In the genomic region with DNA sequence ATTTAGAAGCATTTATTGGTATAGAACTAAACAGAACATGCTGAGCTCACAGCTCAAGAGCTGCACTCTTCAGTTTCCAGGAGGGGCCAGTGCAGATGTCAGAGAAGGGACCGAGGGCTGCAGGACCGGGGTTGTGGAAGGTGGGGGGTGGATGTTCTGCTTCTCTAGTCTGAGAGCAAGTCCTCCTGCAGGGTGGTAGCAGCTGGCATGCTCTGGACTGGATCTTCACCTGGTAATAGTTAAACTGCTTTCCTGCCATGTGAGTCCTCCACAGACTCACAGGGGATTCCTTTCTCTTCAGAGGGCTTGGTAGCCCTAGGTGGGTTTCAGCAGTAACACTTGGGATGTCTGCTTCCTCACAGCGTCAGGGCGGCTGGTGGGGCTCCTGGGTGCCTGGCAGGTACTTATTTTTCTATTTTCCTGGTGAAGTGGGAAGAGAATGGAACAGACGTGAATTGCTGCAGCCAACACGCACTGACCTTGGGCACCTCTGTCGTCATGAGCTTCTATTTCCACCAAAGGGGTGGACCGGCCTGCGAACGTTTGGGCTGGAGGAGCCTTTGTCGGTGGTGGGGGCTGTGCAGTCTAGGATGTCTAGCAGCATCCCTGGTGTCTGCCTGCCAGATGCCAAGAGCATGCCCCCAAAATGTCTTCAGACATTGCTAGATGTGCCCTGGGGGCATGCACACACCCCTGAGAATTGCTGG, we compare ENCODE assay signal across 11 cellular contexts. TPM values are rescaled to one million over a fixed set of nuclear protein-coding genes. Genes with fewer than 3 reads are reported as not detected.
A peak's percentile ranks its signal among the peaks of the same experiment; 100 is the strongest.
DNase-seq lines count a peak whose midpoint lies in the region; ATAC-seq and TF ChIP-seq lines count a peak whose summit lies in the region.
"Had no signal": no experiment of that assay in that cellular context is flagged by ENCODE, and none has a peak within 500 bp of the region (broad histone marks: within the 10 kb centered on the region; RNA-seq: fewer than 3 reads in every experiment).

No MANE protein-coding gene starts in this region.

- peak overlapping the region; percentile 43; the same call in 1 of the 2 replicates for H3K27ac ChIP-seq in DND-41 (ENCODE audit: low read length)
- H3K27ac ChIP-seq in OCI-LY1 (ENCODE audit: low read depth, low read length, poor library complexity, severe bottlenecking): no peak overlapping the region
- H3K27ac ChIP-seq in osteoblast (ENCODE audit: low read depth, low read length): peak overlapping the region; percentile 8

- H3F3A ChIP-seq in OCI-LY1 (ENCODE audit: insufficient read depth, low read length): no peaks in the 10 kb centered on the region

- intact Hi-C loops in dendritic cell treated with granulocyte-macrophage colony-stimulating factor and Interleukin-4, amounts not matched to agents 40 ng/mL and 50 ng/mL, for 4 days (cut with micrococcal nuclease): no loop called here

- no peaks in the 10 kb centered on the region for H3K9me3 Mint-ChIP-seq in dendritic cell treated with granulocyte-macrophage colony-stimulating factor and Interleukin-4, amounts not matched to agents 40 ng/mL and 50 ng/mL, for 4 days

- no peak for ATAC-seq in DND-41 (ENCODE audit: insufficient read depth, low read depth)
- no peak for ATAC-seq in HG02763 (IDR thresholded peaks at IDR 0.05; ENCODE audit: unreplicated experiment)
- ATAC-seq in GM18502 (IDR thresholded peaks at IDR 0.05; ENCODE audit: poor library complexity, unreplicated experiment): no peak

- no peak overlapping the region for H3K4me3 Mint-ChIP-seq in dendritic cell treated with granulocyte-macrophage colony-stimulating factor and Interleukin-4, amounts not matched to agents 40 ng/mL and 50 ng/mL, for 4 days

- H3K36me3 ChIP-seq in DND-41 (ENCODE audit: insufficient read depth, low read length) (peaks cover 25% of the 10 kb centered on the region), OCI-LY1 (ENCODE audit: insufficient read depth, low read length) (no peaks in the 10 kb centered on the region), osteoblast (ENCODE audit: insufficient read depth, low read length) (peaks cover 9% of the 10 kb centered on the region)

- H4K20me1 ChIP-seq in DND-41 (ENCODE audit: insufficient read depth, low read length) (peaks cover 59% of the 10 kb centered on the region), OCI-LY1 (ENCODE audit: insufficient read depth, low read length) (no peaks in the 10 kb centered on the region), osteoblast (ENCODE audit: insufficient read depth, low read length) (peaks cover 50% of the 10 kb centered on the region)

- no peaks in the 10 kb centered on the region for H3K27me3 Mint-ChIP-seq in dendritic cell treated with granulocyte-macrophage colony-stimulating factor and Interleukin-4, amounts not matched to agents 40 ng/mL and 50 ng/mL, for 4 days

- no peaks in the 10 kb centered on the region for H3K9me2 ChIP-seq in OCI-LY1 (ENCODE audit: low read depth, low read length)

- H3K36me3 Mint-ChIP-seq in dendritic cell treated with granulocyte-macrophage colony-stimulating factor and Interleukin-4, amounts not matched to agents 40 ng/mL and 50 ng/mL, for 4 days (ENCODE audit: low read depth): peaks cover 57% of the 10 kb centered on the region

- peak overlapping the region in 1 of 2 experiments; percentile 75; a peak in 1 of 4 replicates for H3K4me3 ChIP-seq in DND-41 (ENCODE audit: low read depth in 1 of 2, low read length in 2 of 2)
- no peak overlapping the region for H3K4me3 ChIP-seq in OCI-LY1 (ENCODE audit: low read depth, low read length, poor library complexity, severe bottlenecking)
- no peak overlapping the region for H3K4me3 ChIP-seq in osteoblast (ENCODE audit: insufficient read depth, low read length)

- H2AFZ ChIP-seq in DND-41 (ENCODE audit: low read depth, low read length): no peak overlapping the region
- H2AFZ ChIP-seq in OCI-LY1 (ENCODE audit: low read length): no peak overlapping the region
- no peak overlapping the region for H2AFZ ChIP-seq in osteoblast (ENCODE audit: low read length)

- peak overlapping the region; percentile 93 for H3K4me2 ChIP-seq in DND-41 (ENCODE audit: insufficient read depth, low read length)
- peak overlapping the region; percentile 96 for H3K4me2 ChIP-seq in OCI-LY1 (ENCODE audit: low read length)
- no peak overlapping the region for H3K4me2 ChIP-seq in osteoblast (ENCODE audit: insufficient read depth, low read length)

- no peak for DNase-seq in DND-41
- DNase-seq in osteoblast (ENCODE audit: insufficient read length, low spot score, missing footprints): peak; percentile 85
- DNase-seq in UCSD-AML1 (lab: John Stamatoyannopoulos, UW; ENCODE audit: unreplicated experiment): no peak
- DNase-seq in DMS79 (lab: John Stamatoyannopoulos, UW): no peak
- DNase-seq: esophagus squamous epithelium, H7, NCI-H1105 had no signal

- H3K9me3 ChIP-seq in DND-41 (ENCODE audit: insufficient read depth, low read length, severe bottlenecking) (peaks cover under 1% of the 10 kb centered on the region), OCI-LY1 (ENCODE audit: low read length) (no peaks in the 10 kb centered on the region), osteoblast (ENCODE audit: low read depth, low read length) (no peaks in the 10 kb centered on the region)
- H3K9me3 ChIP-seq: esophagus squamous epithelium had no signal

- peak overlapping the region; percentile 83; the same call in 1 of the 2 replicates for H3K9ac ChIP-seq in DND-41 (ENCODE audit: low read depth, low read length)
- H3K9ac ChIP-seq in OCI-LY1 (ENCODE audit: low read length): no peak overlapping the region; the same call in 1 of the 2 replicates

- H3K79me2 ChIP-seq in DND-41 (ENCODE audit: insufficient read depth, low read length) (peaks cover 79% of the 10 kb centered on the region), OCI-LY1 (ENCODE audit: insufficient read depth, low read length) (peaks cover 32% of the 10 kb centered on the region), osteoblast (ENCODE audit: insufficient read depth, low read length) (peaks cover 70% of the 10 kb centered on the region)

- peak overlapping the region; percentile 11 for H3K27ac Mint-ChIP-seq in dendritic cell treated with granulocyte-macrophage colony-stimulating factor and Interleukin-4, amounts not matched to agents 40 ng/mL and 50 ng/mL, for 4 days

- peaks cover 59% of the 10 kb centered on the region for H3K4me1 Mint-ChIP-seq in dendritic cell treated with granulocyte-macrophage colony-stimulating factor and Interleukin-4, amounts not matched to agents 40 ng/mL and 50 ng/mL, for 4 days (ENCODE audit: low read depth)

- H3K4me1 ChIP-seq in DND-41 (ENCODE audit: insufficient read depth, low read length): peaks cover 37% of the 10 kb centered on the region
- peaks cover 51% of the 10 kb centered on the region for H3K4me1 ChIP-seq in OCI-LY1 (ENCODE audit: insufficient read depth, low read length, severe bottlenecking)
- peaks cover 32% of the 10 kb centered on the region for H3K4me1 ChIP-seq in osteoblast (ENCODE audit: insufficient read depth, low read length)

- H3K27me3 ChIP-seq in DND-41 (ENCODE audit: insufficient read depth, low read length, poor library complexity) (no peaks in the 10 kb centered on the region), OCI-LY1 (ENCODE audit: insufficient read depth, low read length) (no peaks in the 10 kb centered on the region), osteoblast (ENCODE audit: insufficient read depth, low read length) (no peaks in the 10 kb centered on the region)
- H3K27me3 ChIP-seq: esophagus squamous epithelium had no signal

- no peak for TF ChIP-seq CTCF in DND-41 (IDR thresholded peaks at IDR 0.05; ENCODE audit: borderline replicate concordance, extremely low read depth, low read length, poor library complexity, severe bottlenecking)
- TF ChIP-seq CTCF in OCI-LY1 (IDR thresholded peaks at IDR 0.05; ENCODE audit: low read length): no peak
- TF ChIP-seq CTCF in osteoblast (IDR thresholded peaks at IDR 0.05; ENCODE audit: extremely low read depth, low read depth, low read length): no peak

RNA-seq across cellular contexts. Expression of a gene that starts 2.5 kb away (rescaled TPM):
- 55.7 and 70.6 TPM in 2 replicates for total RNA-seq in osteoblast

RNA-seq across cellular contexts. Expression of a gene that starts 43.2 kb away (rescaled TPM):
- 246 and 262 TPM in 2 replicates for total RNA-seq in osteoblast

RNA-seq across cellular contexts. Expression of a gene that starts 54.9 kb away (rescaled TPM):
- 12.7 and 14.8 TPM in 2 replicates for total RNA-seq in osteoblast
